In genomic region chr1:226886142-226886901, GRCh38 we compare ENCODE assay signal across 16 cellular contexts. TPM values are rescaled to one million over a fixed set of nuclear protein-coding genes. Genes with fewer than 3 reads are reported as not detected.
DNase-seq lines count a peak whose midpoint lies in the region; ATAC-seq lines count a peak whose summit lies in the region.
"Had no signal": no experiment of that assay in that cellular context is flagged by ENCODE, and none has a peak within 500 bp of the region (broad histone marks: within the 10 kb centered on the region; RNA-seq: fewer than 3 reads in every experiment).

No MANE protein-coding gene starts in this region.

- ATAC-seq in memory B cell (ENCODE audit: low read depth) = no peak
- no peak for ATAC-seq in activated CD4-positive, CD25-positive, alpha-beta regulatory T cell treated with anti-CD3 and anti-CD28 coated beads, Interleukin-2, amount 50 U/mL, for 24 hours
- no peak for ATAC-seq in GM18909 (IDR thresholded peaks at IDR 0.05; ENCODE audit: poor library complexity, unreplicated experiment)
- ATAC-seq: foreskin keratinocyte, left colon, pancreas, upper lobe of right lung had no signal

- peaks cover 52% of the 10 kb centered on the region for H3K4me1 Mint-ChIP-seq in activated CD4-positive, alpha-beta T cell treated with anti-CD3 and anti-CD28 coated beads, Interleukin-2, amount 10 ng/mL, durations not matched to agents 7 days and 5 days
- peaks cover 37% of the 10 kb centered on the region for H3K4me1 Mint-ChIP-seq in memory B cell

- POLR2A ChIA-PET in activated CD4-positive, alpha-beta T cell treated with anti-CD3 and anti-CD28 coated beads, Interleukin-2, amount 10 ng/mL, durations not matched to agents 7 days and 5 days (lab: Charles Lee) = no interaction called here

- H3K36me3 ChIP-seq in Karpas-422 (ENCODE audit: insufficient read depth, low read length) = no peaks in the 10 kb centered on the region

- H3K79me2 ChIP-seq in Karpas-422 (ENCODE audit: low read length) = no peaks in the 10 kb centered on the region

- H4K20me1 ChIP-seq in Karpas-422 (ENCODE audit: insufficient read depth, low read depth, low read length) = no peaks in the 10 kb centered on the region

- no peaks in the 10 kb centered on the region for H3K27me3 ChIP-seq in Karpas-422 (ENCODE audit: low read length)
- H3K27me3 ChIP-seq: foreskin keratinocyte, pancreas, upper lobe of right lung had no signal

- CTCF ChIA-PET in activated CD4-positive, alpha-beta T cell treated with anti-CD3 and anti-CD28 coated beads, Interleukin-2, amount 10 ng/mL, durations not matched to agents 7 days and 5 days (lab: Charles Lee) = interaction anchor here (1.1 to 1.4 kb wide), 3 partner anchors 9 to 13 kb away, joined by 3 to 6 read pairs (median 5); no protein-coding TSS in a partner anchor

- H3K9me3 Mint-ChIP-seq in activated CD4-positive, alpha-beta T cell treated with anti-CD3 and anti-CD28 coated beads, Interleukin-2, amount 10 ng/mL, durations not matched to agents 7 days and 5 days = no peaks in the 10 kb centered on the region
- H3K9me3 Mint-ChIP-seq in memory B cell = no peaks in the 10 kb centered on the region

- DNase-seq in activated CD4-positive, alpha-beta T cell treated with anti-CD3 and anti-CD28 coated beads, Interleukin-2, amount 10 ng/mL, durations not matched to agents 7 days and 5 days = no peak
- DNase-seq in activated CD4-positive, alpha-beta T cell treated with anti-CD3 and anti-CD28 coated beads, Interleukin-2, amount 50 U/mL, for 4 hours = no peak
- DNase-seq in EH (ENCODE audit: low read depth) = peak; percentile 31
- DNase-seq in NOMO-1 treated with dmso at 0.1 percent for 144 hours (lab: John Stamatoyannopoulos, UW; ENCODE audit: unreplicated experiment) = peak; percentile 12
- no peak for DNase-seq in memory B cell (ENCODE audit: low spot score in 2 of 2)
- DNase-seq in Karpas-422 = no peak
- DNase-seq: amniotic stem cell; foreskin keratinocyte; left colon; NCI-H1417 treated with DMSO at 0.1 percent for 48 hours; pancreas; stimulated activated naive CD4-positive, alpha-beta T cell had no signal

- no peak overlapping the region for H3K4me3 Mint-ChIP-seq in activated CD4-positive, alpha-beta T cell treated with anti-CD3 and anti-CD28 coated beads, Interleukin-2, amount 10 ng/mL, durations not matched to agents 7 days and 5 days
- peak overlapping the region; percentile 27 for H3K4me3 Mint-ChIP-seq in memory B cell

- H3K4me1 ChIP-seq in Karpas-422 (ENCODE audit: low read length) = peaks cover 13% of the 10 kb centered on the region
- H3K4me1 ChIP-seq: foreskin keratinocyte had no signal

- no peak overlapping the region for H3K27ac ChIP-seq in Karpas-422 (ENCODE audit: low read length)
- H3K27ac ChIP-seq: foreskin keratinocyte, pancreas, upper lobe of right lung had no signal

- H3K4me2 ChIP-seq in Karpas-422 (ENCODE audit: low read depth, low read length, poor library complexity, severe bottlenecking) = no peak overlapping the region
- H3K4me2 ChIP-seq: smooth muscle cell had no signal

- H3K36me3 Mint-ChIP-seq in activated CD4-positive, alpha-beta T cell treated with anti-CD3 and anti-CD28 coated beads, Interleukin-2, amount 10 ng/mL, durations not matched to agents 7 days and 5 days (ENCODE audit: low read depth) = no peaks in the 10 kb centered on the region
- peaks cover 12% of the 10 kb centered on the region for H3K36me3 Mint-ChIP-seq in memory B cell

- H3K9me2 ChIP-seq in Karpas-422 (replicated peaks; ENCODE audit: insufficient read depth, low read length) = no peaks in the 10 kb centered on the region

- H3K9me3 ChIP-seq in Karpas-422 (ENCODE audit: low read length) = no peaks in the 10 kb centered on the region
- H3K9me3 ChIP-seq: pancreas, upper lobe of right lung had no signal

- H3K27me3 Mint-ChIP-seq in activated CD4-positive, alpha-beta T cell treated with anti-CD3 and anti-CD28 coated beads, Interleukin-2, amount 10 ng/mL, durations not matched to agents 7 days and 5 days = no peaks in the 10 kb centered on the region
- H3K27me3 Mint-ChIP-seq in memory B cell = no peaks in the 10 kb centered on the region

- no peak overlapping the region for H3K4me3 ChIP-seq in Karpas-422 (ENCODE audit: low read length)
- H3K4me3 ChIP-seq: pancreas, smooth muscle cell, upper lobe of right lung had no signal

- peak overlapping the region; percentile 91 for H3K27ac Mint-ChIP-seq in activated CD4-positive, alpha-beta T cell treated with anti-CD3 and anti-CD28 coated beads, Interleukin-2, amount 10 ng/mL, durations not matched to agents 7 days and 5 days
- H3K27ac Mint-ChIP-seq in memory B cell = no peak overlapping the region

- H3K9ac ChIP-seq in Karpas-422 (ENCODE audit: low read length) = no peak overlapping the region

- no peak overlapping the region for H2AFZ ChIP-seq in Karpas-422 (ENCODE audit: low read length)

RNA-seq across cellular contexts. Expression of gene PSEN2, which starts 15.9 kb away (rescaled TPM):
- 1 to 10 TPM; 2.0 to 2.9 TPM for total RNA-seq in activated CD4-positive, alpha-beta T cell treated with anti-CD3 and anti-CD28 coated beads, Interleukin-2, amount 10 ng/mL, durations not matched to agents 7 days and 5 days
- not detected in 2 replicates for total RNA-seq in Karpas-422 (2014; rRNA removed; shearing (Covaris generic); ENCODE audit: low replicate concordance)

RNA-seq across cellular contexts. Expression of gene COQ8A, which starts 53.8 kb away (rescaled TPM):
- 10 to 100 TPM; 22.6 to 25.5 TPM for total RNA-seq in activated CD4-positive, alpha-beta T cell treated with anti-CD3 and anti-CD28 coated beads, Interleukin-2, amount 10 ng/mL, durations not matched to agents 7 days and 5 days
- 12.7 and 22.6 TPM in 2 replicates for total RNA-seq in Karpas-422 (2014; rRNA removed; shearing (Covaris generic); ENCODE audit: low replicate concordance)

Comparison
In these comparisons a context has a peak if more than half of its experiments do, and no peak if none do; other contexts are left out.
1. DNase-seq: peak in EH (single experiment) and NOMO-1 treated with dmso at 0.1 percent for 144 hours (single experiment); none in activated CD4-positive, alpha-beta T cell treated with anti-CD3 and anti-CD28 coated beads, Interleukin-2, amount 10 ng/mL, durations not matched to agents 7 days and 5 days (single experiment), activated CD4-positive, alpha-beta T cell treated with anti-CD3 and anti-CD28 coated beads, Interleukin-2, amount 50 U/mL, for 4 hours (0 of 2), memory B cell (0 of 2) and Karpas-422 (single experiment).